Comparison of ENCODE assay signal across 25 cellular contexts in the genomic region with DNA sequence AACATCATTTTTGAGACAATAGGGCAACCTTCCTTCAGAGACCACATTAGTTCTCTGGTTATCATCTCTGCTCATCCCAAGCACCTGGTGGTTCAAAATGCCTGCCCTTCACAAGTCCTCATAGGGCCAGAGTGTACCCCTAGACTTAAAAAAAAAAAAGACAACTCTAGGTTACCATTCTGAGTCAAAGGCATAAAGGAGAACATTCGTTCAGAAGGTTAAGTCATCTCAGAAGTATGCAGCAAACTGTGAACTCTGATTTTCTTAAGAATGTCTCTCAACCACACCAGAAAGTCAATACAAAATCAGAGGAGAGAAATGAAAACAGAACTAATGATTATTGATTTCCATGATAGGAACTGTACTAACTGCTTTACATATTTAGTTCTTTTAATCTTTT. TPM values are rescaled to one million over a fixed set of nuclear protein-coding genes. Genes with fewer than 3 reads are reported as not detected.
A peak's percentile ranks its signal among the peaks of the same experiment; 100 is the strongest.
DNase-seq lines count a peak whose midpoint lies in the region; ATAC-seq lines count a peak whose summit lies in the region.
"Had no signal": no experiment of that assay in that cellular context is flagged by ENCODE, and none has a peak within 500 bp of the region (broad histone marks: within the 10 kb centered on the region; RNA-seq: fewer than 3 reads in every experiment).

No MANE protein-coding gene starts in this region.

- no peaks in the 10 kb centered on the region for H3K36me3 Mint-ChIP-seq in activated naive CD8-positive, alpha-beta T cell treated with anti-CD3 and anti-CD28 coated beads, Interleukin-2, amount 50 U/mL, for 24 hours (ENCODE audit: low read depth)
- no peaks in the 10 kb centered on the region for H3K36me3 Mint-ChIP-seq in activated naive CD8-positive, alpha-beta T cell treated with anti-CD3 and anti-CD28 coated beads for 36 hours
- no peaks in the 10 kb centered on the region for H3K36me3 Mint-ChIP-seq in activated T-helper 1 cell treated with anti-CD3 and anti-CD28 coated beads, Interleukin-12 subunit alpha, Interleukin-12 subunit beta, Interleukin-2, Interleukin-4 antibody, amounts not matched to agents 30 ng/mL and 10 ng/mL and 1 ng/mL, durations not matched to agents 14 hours and 24 hours and 36 hours (ENCODE audit: low read depth)
- H3K36me3 Mint-ChIP-seq: activated naive CD4-positive, alpha-beta T cell treated with anti-CD3 and anti-CD28 coated beads, Interleukin-2, amount 10 ng/mL, durations not matched to agents 7 days and 5 days; CD4-positive, alpha-beta memory T cell had no signal

- peak; percentile 21 for ATAC-seq in activated naive CD8-positive, alpha-beta T cell treated with anti-CD3 and anti-CD28 coated beads, Interleukin-2, amount 50 U/mL, for 24 hours
- ATAC-seq in HG02885 (IDR thresholded peaks at IDR 0.05; ENCODE audit: poor library complexity, unreplicated experiment) (peak; percentile 53), HG03457 (IDR thresholded peaks at IDR 0.05; ENCODE audit: unreplicated experiment) (no peak)
- ATAC-seq: foreskin keratinocyte, left lung had no signal

- intact Hi-C loops in activated T-helper 1 cell treated with anti-CD3 and anti-CD28 coated beads, Interleukin-12 subunit alpha, Interleukin-12 subunit beta, Interleukin-2, Interleukin-4 antibody, amounts not matched to agents 30 ng/mL and 10 ng/mL and 1 ng/mL, durations not matched to agents 14 hours and 24 hours and 36 hours (cut with micrococcal nuclease) = no loop called here

- H3K4me3 Mint-ChIP-seq in activated naive CD8-positive, alpha-beta T cell treated with anti-CD3 and anti-CD28 coated beads, Interleukin-2, amount 50 U/mL, for 24 hours = no peak overlapping the region
- H3K4me3 Mint-ChIP-seq in activated naive CD8-positive, alpha-beta T cell treated with anti-CD3 and anti-CD28 coated beads for 36 hours = no peak overlapping the region
- H3K4me3 Mint-ChIP-seq in activated T-helper 1 cell treated with anti-CD3 and anti-CD28 coated beads, Interleukin-12 subunit alpha, Interleukin-12 subunit beta, Interleukin-2, Interleukin-4 antibody, amounts not matched to agents 30 ng/mL and 10 ng/mL and 1 ng/mL, durations not matched to agents 14 hours and 24 hours and 36 hours = no peak overlapping the region
- H3K4me3 Mint-ChIP-seq: activated naive CD4-positive, alpha-beta T cell treated with anti-CD3 and anti-CD28 coated beads, Interleukin-2, amount 10 ng/mL, durations not matched to agents 7 days and 5 days; CD4-positive, alpha-beta memory T cell; nephron progenitor cell; T-helper 2 cell treated with Interferon-gamma antibody and Interleukin-4, amounts not matched to agents 5 μg/mL and 100 μg/mL, for 36 hours had no signal

- no peak for DNase-seq in activated naive CD8-positive, alpha-beta T cell treated with anti-CD3 and anti-CD28 coated beads, Interleukin-2, amount 50 U/mL, for 24 hours
- no peak for DNase-seq in activated naive CD8-positive, alpha-beta T cell treated with anti-CD3 and anti-CD28 coated beads for 36 hours
- no peak for DNase-seq in activated T-helper 1 cell treated with anti-CD3 and anti-CD28 coated beads, Interleukin-12 subunit alpha, Interleukin-12 subunit beta, Interleukin-2, Interleukin-4 antibody, amounts not matched to agents 30 ng/mL and 10 ng/mL and 1 ng/mL, durations not matched to agents 14 hours and 24 hours and 36 hours (ENCODE audit: low spot score)
- DNase-seq in RKO (ENCODE audit: low spot score) (no peak), occipital lobe (lab: John Stamatoyannopoulos, UW) (no peak)
- DNase-seq: activated CD4-positive, alpha-beta T cell treated with anti-CD3 and anti-CD28 coated beads for 1 hour; activated naive CD4-positive, alpha-beta T cell treated with anti-CD3 and anti-CD28 coated beads, Interleukin-2, amount 10 ng/mL, durations not matched to agents 7 days and 5 days; amygdala; brain microvascular endothelial cell; CD4-positive, alpha-beta memory T cell; esophagus squamous epithelium; foreskin keratinocyte; HCEC 1CT; head of caudate nucleus; islet precursor cell; left lung; mesenchymal stem cell; NCI-H1694 treated with DMSO at 0.1 percent for 48 hours; nephron progenitor cell; SIG-M5; stomach had no signal

- no peaks in the 10 kb centered on the region for H3K9me3 Mint-ChIP-seq in activated naive CD8-positive, alpha-beta T cell treated with anti-CD3 and anti-CD28 coated beads, Interleukin-2, amount 50 U/mL, for 24 hours
- no peaks in the 10 kb centered on the region for H3K9me3 Mint-ChIP-seq in activated naive CD8-positive, alpha-beta T cell treated with anti-CD3 and anti-CD28 coated beads for 36 hours
- H3K9me3 Mint-ChIP-seq in activated T-helper 1 cell treated with anti-CD3 and anti-CD28 coated beads, Interleukin-12 subunit alpha, Interleukin-12 subunit beta, Interleukin-2, Interleukin-4 antibody, amounts not matched to agents 30 ng/mL and 10 ng/mL and 1 ng/mL, durations not matched to agents 14 hours and 24 hours and 36 hours = no peaks in the 10 kb centered on the region
- H3K9me3 Mint-ChIP-seq: activated naive CD4-positive, alpha-beta T cell treated with anti-CD3 and anti-CD28 coated beads, Interleukin-2, amount 10 ng/mL, durations not matched to agents 7 days and 5 days; nephron progenitor cell; T-helper 2 cell treated with Interferon-gamma antibody and Interleukin-4, amounts not matched to agents 5 μg/mL and 100 μg/mL, for 36 hours had no signal

- H3K27me3 Mint-ChIP-seq in activated naive CD8-positive, alpha-beta T cell treated with anti-CD3 and anti-CD28 coated beads, Interleukin-2, amount 50 U/mL, for 24 hours = peaks cover 4% of the 10 kb centered on the region
- H3K27me3 Mint-ChIP-seq in activated naive CD8-positive, alpha-beta T cell treated with anti-CD3 and anti-CD28 coated beads for 36 hours = peaks cover 5% of the 10 kb centered on the region
- no peaks in the 10 kb centered on the region for H3K27me3 Mint-ChIP-seq in activated T-helper 1 cell treated with anti-CD3 and anti-CD28 coated beads, Interleukin-12 subunit alpha, Interleukin-12 subunit beta, Interleukin-2, Interleukin-4 antibody, amounts not matched to agents 30 ng/mL and 10 ng/mL and 1 ng/mL, durations not matched to agents 14 hours and 24 hours and 36 hours (ENCODE audit: insufficient read depth)
- H3K27me3 Mint-ChIP-seq: activated naive CD4-positive, alpha-beta T cell treated with anti-CD3 and anti-CD28 coated beads, Interleukin-2, amount 10 ng/mL, durations not matched to agents 7 days and 5 days had no signal

- H3K27ac Mint-ChIP-seq in activated naive CD8-positive, alpha-beta T cell treated with anti-CD3 and anti-CD28 coated beads, Interleukin-2, amount 50 U/mL, for 24 hours = peak overlapping the region; percentile 68
- H3K27ac Mint-ChIP-seq in activated naive CD8-positive, alpha-beta T cell treated with anti-CD3 and anti-CD28 coated beads for 36 hours = no peak overlapping the region
- H3K27ac Mint-ChIP-seq in activated T-helper 1 cell treated with anti-CD3 and anti-CD28 coated beads, Interleukin-12 subunit alpha, Interleukin-12 subunit beta, Interleukin-2, Interleukin-4 antibody, amounts not matched to agents 30 ng/mL and 10 ng/mL and 1 ng/mL, durations not matched to agents 14 hours and 24 hours and 36 hours = peak overlapping the region; percentile 48
- H3K27ac Mint-ChIP-seq: activated naive CD4-positive, alpha-beta T cell treated with anti-CD3 and anti-CD28 coated beads, Interleukin-2, amount 10 ng/mL, durations not matched to agents 7 days and 5 days; CD4-positive, alpha-beta memory T cell; nephron progenitor cell; T-helper 2 cell treated with Interferon-gamma antibody and Interleukin-4, amounts not matched to agents 5 μg/mL and 100 μg/mL, for 36 hours had no signal

- H3K4me1 Mint-ChIP-seq in activated naive CD8-positive, alpha-beta T cell treated with anti-CD3 and anti-CD28 coated beads, Interleukin-2, amount 50 U/mL, for 24 hours = peaks cover 40% of the 10 kb centered on the region
- H3K4me1 Mint-ChIP-seq in activated naive CD8-positive, alpha-beta T cell treated with anti-CD3 and anti-CD28 coated beads for 36 hours = peaks cover 26% of the 10 kb centered on the region
- H3K4me1 Mint-ChIP-seq in activated T-helper 1 cell treated with anti-CD3 and anti-CD28 coated beads, Interleukin-12 subunit alpha, Interleukin-12 subunit beta, Interleukin-2, Interleukin-4 antibody, amounts not matched to agents 30 ng/mL and 10 ng/mL and 1 ng/mL, durations not matched to agents 14 hours and 24 hours and 36 hours (ENCODE audit: low read depth) = peaks cover 32% of the 10 kb centered on the region
- H3K4me1 Mint-ChIP-seq: activated naive CD4-positive, alpha-beta T cell treated with anti-CD3 and anti-CD28 coated beads, Interleukin-2, amount 10 ng/mL, durations not matched to agents 7 days and 5 days; CD4-positive, alpha-beta memory T cell; nephron progenitor cell had no signal

RNA-seq across cellular contexts. Expression of gene BEND5, which starts 9.2 kb away (rescaled TPM):
- total RNA-seq in activated naive CD8-positive, alpha-beta T cell treated with anti-CD3 and anti-CD28 coated beads for 36 hours = 10 to 100 TPM; 42.3 to 48.3 TPM
- total RNA-seq in activated T-helper 1 cell treated with anti-CD3 and anti-CD28 coated beads, Interleukin-12 subunit alpha, Interleukin-12 subunit beta, Interleukin-2, Interleukin-4 antibody, amounts not matched to agents 30 ng/mL and 10 ng/mL and 1 ng/mL, durations not matched to agents 14 hours and 24 hours and 36 hours = 3.0 and 4.2 TPM in 2 replicates
- 18.2 TPM for total RNA-seq in occipital lobe
- total RNA-seq: foreskin keratinocyte, NCI-H460 had no signal
